ENCODE assay signal across 30 cellular contexts in the genomic region with DNA sequence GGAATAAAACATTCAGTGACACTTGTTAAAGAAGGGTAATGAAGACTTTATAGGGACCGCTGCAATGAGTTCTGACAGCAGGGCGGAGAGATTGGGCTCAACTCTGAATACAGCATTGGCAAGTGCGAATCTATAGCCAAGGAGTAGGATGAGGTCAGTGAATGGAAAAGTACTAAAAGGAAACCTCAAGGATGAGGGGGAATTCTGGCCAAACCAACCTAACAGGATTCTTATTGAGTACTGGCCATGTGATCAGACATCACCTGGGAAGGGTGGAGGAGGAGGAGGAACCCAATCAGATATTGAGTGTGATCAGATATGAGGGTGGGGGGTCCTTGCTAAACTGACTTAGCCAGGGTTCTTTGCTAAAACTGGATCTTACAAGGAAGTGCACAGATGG. TPM values are rescaled to one million over a fixed set of nuclear protein-coding genes. Genes with fewer than 3 reads are reported as not detected.
A peak's percentile ranks its signal among the peaks of the same experiment; 100 is the strongest.
DNase-seq lines count a peak whose midpoint lies in the region; ATAC-seq, FAIRE-seq and TF ChIP-seq lines count a peak whose summit lies in the region.
"Had no signal": no experiment of that assay in that cellular context is flagged by ENCODE, and none has a peak within 500 bp of the region (broad histone marks: within the 10 kb centered on the region; RNA-seq: fewer than 3 reads in every experiment).

No MANE protein-coding gene starts in this region.

- H3K4me2 ChIP-seq in GM12878 (ENCODE audit: control insufficient read depth, insufficient read depth) (peak overlapping the region; percentile 72), mesendoderm (ENCODE audit: low read length) (no peak overlapping the region)

- no peak for DNase-seq in breast epithelium (ENCODE audit: low spot score in 2 of 2)
- DNase-seq in MCF 10A (ENCODE audit: unreplicated experiment), result no peak
- no peak for DNase-seq in GM12878 (ENCODE audit: low read depth, low spot score)
- peak; percentile 36 for DNase-seq in mesendoderm
- DNase-seq in NCI-H526 treated with DMSO at 0.1 percent for 48 hours (lab: John Stamatoyannopoulos, UW), result no peak
- no peak for DNase-seq in GOT3 (lab: John Stamatoyannopoulos, UW)
- no peak for DNase-seq in DMS 273 (lab: John Stamatoyannopoulos, UW; ENCODE audit: unreplicated experiment)
- DNase-seq: activated CD4-positive, alpha-beta T cell treated with anti-CD3 and anti-CD28 coated beads, Interleukin-2, amount 50 U/mL, for 48 hours; activated CD8-positive, alpha-beta memory T cell treated with anti-CD3 and anti-CD28 coated beads, Interleukin-2, amount 50 U/mL, for 48 hours; activated effector memory CD4-positive, alpha-beta T cell treated with Interleukin-2 at 50 U/mL for 16 hours; activated naive CD8-positive, alpha-beta T cell treated with anti-CD3 and anti-CD28 coated beads, Interleukin-2, amount 10 ng/mL, durations not matched to agents 7 days and 5 days; cerebellar nuclear complex; HCEC 1CT; heart left ventricle; midbrain; NCI-H2081 treated with DMSO at 0.1 percent for 48 hours; NCI-H345; OCI-M1; ovary; SHP77; spleen; stimulated activated CD4-positive, alpha-beta T cell treated with anti-CD3 and anti-CD28 coated beads, Interleukin-4, amount 100 ng/mL, for 4 hours; stimulated activated naive CD8-positive, alpha-beta T cell treated with anti-CD3 and anti-CD28 coated beads, Interleukin-15, amount 100 ng/mL, for 72 hours; SW 1271; transverse colon had no signal

- TF ChIP-seq POLR2A in breast epithelium (IDR thresholded peaks at IDR 0.05) (no peak), GM12878 (IDR thresholded peaks at IDR 0.05; ENCODE audit: low read depth, low read length) (no peak), gastroesophageal sphincter (IDR thresholded peaks at IDR 0.05) (no peak)

- no peak overlapping the region for H4K8ac ChIP-seq in mesendoderm (ENCODE audit: low read depth, low read length)

- H3K4me3 ChIP-seq in breast epithelium (no peak overlapping the region), GM12878 (no peak overlapping the region), mesendoderm (ENCODE audit: low read length) (no peak overlapping the region), gastroesophageal sphincter (no peak overlapping the region)
- H3K4me3 ChIP-seq: heart left ventricle, ovary, right atrium auricular region, transverse colon had no signal

- H3K4me3 Mint-ChIP-seq in MCF 10A (ENCODE audit: unreplicated experiment), result no peak overlapping the region
- H3K4me3 Mint-ChIP-seq: activated naive CD8-positive, alpha-beta T cell treated with anti-CD3 and anti-CD28 coated beads, Interleukin-2, amount 10 ng/mL, durations not matched to agents 7 days and 5 days; stimulated activated naive CD8-positive, alpha-beta T cell treated with anti-CD3 and anti-CD28 coated beads, Interleukin-15, amount 100 ng/mL, for 72 hours had no signal

- H3K9me3 ChIP-seq in breast epithelium (no peaks in the 10 kb centered on the region), GM12878 (replicated peaks; ENCODE audit: control insufficient read depth, insufficient read depth, low read length) (no peaks in the 10 kb centered on the region), gastroesophageal sphincter (no peaks in the 10 kb centered on the region)
- H3K9me3 ChIP-seq: heart left ventricle, ovary, right atrium auricular region, spleen, transverse colon had no signal

- H3K18ac ChIP-seq in mesendoderm (ENCODE audit: low read length), result no peak overlapping the region

- RAD21 ChIA-PET in GM12878 (lab: Charles Lee; ENCODE audit: unreplicated experiment), result interaction anchor here (1.8 to 2.2 kb wide), 2 partner anchors 23 to 30 kb away, joined by 6 to 12 read pairs; partner anchors contain the start of gene DRAM1

- TF ChIP-seq CTCF in breast epithelium (IDR thresholded peaks at IDR 0.05) (no peak), MCF 10A (IDR thresholded peaks at IDR 0.05; ENCODE audit: unreplicated experiment) (no peak), GM12878 (IDR thresholded peaks at IDR 0.05 in 2 of 3, conservative IDR thresholded peaks at IDR 0.05 in 1 of 3; ENCODE audit: control insufficient read depth in 2 of 3, extremely low read depth in 1 of 3, insufficient read depth in 1 of 3, low read depth in 3 of 3, low read length in 3 of 3) (no peak), gastroesophageal sphincter (IDR thresholded peaks at IDR 0.05) (no peak)

- no peaks in the 10 kb centered on the region for H3K27me3 Mint-ChIP-seq in MCF 10A (ENCODE audit: insufficient read depth, unreplicated experiment)
- H3K27me3 Mint-ChIP-seq: activated naive CD8-positive, alpha-beta T cell treated with anti-CD3 and anti-CD28 coated beads, Interleukin-2, amount 10 ng/mL, durations not matched to agents 7 days and 5 days; natural killer cell treated with Interleukin-12 subunit alpha and Interleukin-12 subunit beta and Interleukin-15 and Interleukin-18, amount 100 ng/mL, for 72 hours; stimulated activated naive CD8-positive, alpha-beta T cell treated with anti-CD3 and anti-CD28 coated beads, Interleukin-15, amount 100 ng/mL, for 72 hours had no signal

- BruUV-seq in MCF 10A (replicated peaks; lab: Mats Ljungman, UMichigan), result no TSS peak
- BruUV-seq in GM12878 (replicated peaks; lab: Mats Ljungman, UMichigan), result no TSS peak

- no peaks in the 10 kb centered on the region for H3K4me1 ChIP-seq in breast epithelium
- H3K4me1 ChIP-seq in GM12878 (ENCODE audit: control insufficient read depth, insufficient read depth, low read length), result peaks cover 31% of the 10 kb centered on the region
- no peaks in the 10 kb centered on the region for H3K4me1 ChIP-seq in mesendoderm (ENCODE audit: control insufficient read depth, low read depth, low read length)
- peaks cover 0 to 5% (median 0%) of the 10 kb centered on the region in 3 donors for H3K4me1 ChIP-seq in gastroesophageal sphincter
- H3K4me1 ChIP-seq: right atrium auricular region had no signal

- H3K79me2 ChIP-seq in GM12878 (ENCODE audit: control insufficient read depth, insufficient read depth, low read length), result peaks cover 2% of the 10 kb centered on the region; the same call in 1 of the 2 replicates
- no peaks in the 10 kb centered on the region for H3K79me2 ChIP-seq in mesendoderm (ENCODE audit: control insufficient read depth, insufficient read depth, low read length)

- H2AK5ac ChIP-seq in mesendoderm (ENCODE audit: low read length), result no peak overlapping the region

- no peak overlapping the region for H3K4ac ChIP-seq in mesendoderm (ENCODE audit: low read depth, low read length)

- WGBS in GM12878 (ENCODE audit: insufficient coverage, insufficient replicate concordance, low lambda C conversion rate, missing lambda C conversion rate), result 97% methylated on average over 3 of the region's 3 CpGs
- WGBS in mesendoderm (ENCODE audit: extremely low coverage, insufficient coverage, low lambda C conversion rate), result no CpG with 5 or more reads among the region's 3 CpGs
- 100% methylated on average over 1 of the region's 3 CpGs; no CpG with 5 or more reads in 1 of the 2 donors for WGBS in gastroesophageal sphincter (ENCODE audit: low coverage in 1 of 2), 2 donors

- no peaks in the 10 kb centered on the region for H4K20me1 ChIP-seq in GM12878 (ENCODE audit: control insufficient read depth, insufficient read depth)

- TF ChIP-seq RAD21 in GM12878 (IDR thresholded peaks at IDR 0.05; ENCODE audit: insufficient read depth, low read depth, low read length), result no peak

- no peak overlapping the region for H3K27ac Mint-ChIP-seq in MCF 10A (ENCODE audit: low read depth, unreplicated experiment)
- H3K27ac Mint-ChIP-seq: activated naive CD8-positive, alpha-beta T cell treated with anti-CD3 and anti-CD28 coated beads, Interleukin-2, amount 10 ng/mL, durations not matched to agents 7 days and 5 days; stimulated activated naive CD8-positive, alpha-beta T cell treated with anti-CD3 and anti-CD28 coated beads, Interleukin-15, amount 100 ng/mL, for 72 hours had no signal

- H3K9me3 Mint-ChIP-seq in MCF 10A (ENCODE audit: unreplicated experiment), result no peaks in the 10 kb centered on the region
- H3K9me3 Mint-ChIP-seq: activated naive CD8-positive, alpha-beta T cell treated with anti-CD3 and anti-CD28 coated beads, Interleukin-2, amount 10 ng/mL, durations not matched to agents 7 days and 5 days; natural killer cell treated with Interleukin-12 subunit alpha and Interleukin-12 subunit beta and Interleukin-15 and Interleukin-18, amount 100 ng/mL, for 72 hours; stimulated activated naive CD8-positive, alpha-beta T cell treated with anti-CD3 and anti-CD28 coated beads, Interleukin-15, amount 100 ng/mL, for 72 hours had no signal

- H3K27ac ChIP-seq in breast epithelium (peak overlapping the region; percentile 48 to 55), GM12878 (ENCODE audit: control insufficient read depth, insufficient read depth) (peak overlapping the region; percentile 88), mesendoderm (ENCODE audit: low read depth, low read length) (no peak overlapping the region), gastroesophageal sphincter (no peak overlapping the region)
- H3K27ac ChIP-seq: epithelial cell of prostate, ovary, right atrium auricular region, transverse colon had no signal

- no peak overlapping the region for H4K5ac ChIP-seq in mesendoderm (ENCODE audit: low read length)

- TF ChIP-seq EP300 in GM12878 (IDR thresholded peaks at IDR 0.05; ENCODE audit: borderline replicate concordance in 1 of 2, control insufficient read depth in 1 of 2, low read depth in 2 of 2, low read length in 2 of 2), result no peak
- TF ChIP-seq EP300 in gastroesophageal sphincter (IDR thresholded peaks at IDR 0.05), result no peak

- no peak overlapping the region for H2BK120ac ChIP-seq in mesendoderm (ENCODE audit: low read depth, low read length)

- H2BK5ac ChIP-seq in mesendoderm (ENCODE audit: low read length), result no peak overlapping the region

- H3K23ac ChIP-seq in mesendoderm (ENCODE audit: low read length), result no peak overlapping the region

- no peaks in the 10 kb centered on the region for H3K36me3 Mint-ChIP-seq in MCF 10A (ENCODE audit: insufficient read depth, unreplicated experiment)
- H3K36me3 Mint-ChIP-seq: activated naive CD8-positive, alpha-beta T cell treated with anti-CD3 and anti-CD28 coated beads, Interleukin-2, amount 10 ng/mL, durations not matched to agents 7 days and 5 days; natural killer cell treated with Interleukin-12 subunit alpha and Interleukin-12 subunit beta and Interleukin-15 and Interleukin-18, amount 100 ng/mL, for 72 hours had no signal

- in situ Hi-C loops in GM12878 (cut with MboI), result no loop called here

- CTCF ChIA-PET in MCF 10A (lab: Yijun Ruan, JAX) (interaction anchor here (0.6 kb wide), 1 partner anchor 148 kb away, joined by 3 read pairs; no protein-coding TSS in a partner anchor), GM12878 (lab: Yijun Ruan, JAX) (interaction anchor here (1.8 kb wide), 1 partner anchor 9 kb away, joined by 8 read pairs; no protein-coding TSS in a partner anchor)

- H3K79me1 ChIP-seq in mesendoderm (ENCODE audit: low read length), result no peaks in the 10 kb centered on the region

- H3K27me3 ChIP-seq in breast epithelium (no peaks in the 10 kb centered on the region), GM12878 (replicated peaks in 1 of 2; ENCODE audit: control insufficient read depth in 2 of 2, insufficient read depth in 2 of 2, low read length in 1 of 2) (no peaks in the 10 kb centered on the region), mesendoderm (ENCODE audit: insufficient read depth, low read length, poor library complexity) (no peaks in the 10 kb centered on the region), gastroesophageal sphincter (no peaks in the 10 kb centered on the region)
- H3K27me3 ChIP-seq: heart left ventricle, ovary, right atrium auricular region, spleen, transverse colon had no signal

- H2BK15ac ChIP-seq in mesendoderm (replicated peaks; ENCODE audit: low read depth), result no peak overlapping the region

- no peak overlapping the region for H3K56ac ChIP-seq in mesendoderm (ENCODE audit: low read length)

- H3K36me3 ChIP-seq in breast epithelium (no peaks in the 10 kb centered on the region), GM12878 (ENCODE audit: control insufficient read depth in 2 of 2, insufficient read depth in 2 of 2, low read length in 1 of 2) (peaks cover 2 to 9% of the 10 kb centered on the region in 2 experiments), mesendoderm (ENCODE audit: control insufficient read depth, insufficient read depth, low read length) (no peaks in the 10 kb centered on the region), gastroesophageal sphincter (peaks cover 0 to 14% of the 10 kb centered on the region in 2 donors)
- H3K36me3 ChIP-seq: ovary, right atrium auricular region, transverse colon had no signal

- H3K4me1 Mint-ChIP-seq in MCF 10A (ENCODE audit: insufficient read depth, unreplicated experiment), result no peaks in the 10 kb centered on the region
- H3K4me1 Mint-ChIP-seq: activated naive CD8-positive, alpha-beta T cell treated with anti-CD3 and anti-CD28 coated beads, Interleukin-2, amount 10 ng/mL, durations not matched to agents 7 days and 5 days; stimulated activated naive CD8-positive, alpha-beta T cell treated with anti-CD3 and anti-CD28 coated beads, Interleukin-15, amount 100 ng/mL, for 72 hours had no signal

- SMC1A ChIA-PET in GM12878 (lab: Charles Lee; ENCODE audit: uncharacterized antibody, unreplicated experiment), result interaction anchor here (0.7 to 6.9 kb wide), 4 partner anchors 16 to 78 kb away, joined by 3 to 35 read pairs (median 4); partner anchors contain the start of gene GNPTAB

- no peak overlapping the region for H2AFZ ChIP-seq in GM12878 (ENCODE audit: control insufficient read depth, low read depth, low read length)

- POLR2A ChIA-PET in MCF 10A (lab: Yijun Ruan, JAX), result no interaction called here
- POLR2A ChIA-PET in GM12878 (lab: Charles Lee), result interaction anchor here (0.6 to 1.3 kb wide), 5 partner anchors 9 to 1006 kb away, joined by 3 to 6 read pairs (median 3); no protein-coding TSS in a partner anchor

- no peak for FAIRE-seq in GM12878 (lab: Jason Lieb, UNC)
- FAIRE-seq: A204.1 had no signal

- H3K9ac ChIP-seq in GM12878 (ENCODE audit: control insufficient read depth, insufficient read depth, low read length) (peak overlapping the region; percentile 22), mesendoderm (ENCODE audit: low read length) (no peak overlapping the region)

- ATAC-seq in GM12878 (no peak), gastroesophageal sphincter (no peak)
- ATAC-seq: heart left ventricle; natural killer cell treated with Interleukin-12 subunit alpha and Interleukin-12 subunit beta and Interleukin-15 and Interleukin-18, amount 100 ng/mL, for 72 hours; stimulated activated naive CD8-positive, alpha-beta T cell treated with anti-CD3 and anti-CD28 coated beads, Interleukin-15, amount 100 ng/mL, for 72 hours had no signal

- intact Hi-C loops in breast epithelium (cut with DNase I; ENCODE audit: low total_unique reads) (no loop called here), MCF 10A (cut with micrococcal nuclease) (no loop called here), GM12878 (cut with micrococcal nuclease; ENCODE audit: unreplicated experiment) (no loop called here)

RNA-seq across cellular contexts. Expression of gene DRAM1, which starts 31.0 kb away (rescaled TPM):
- total RNA-seq in breast epithelium (10 to 100 TPM; 31.2 to 32.4 (median 31.6) TPM), MCF 10A (2022) (8.7 and 10.1 TPM in 2 replicates), GM12878 (2014; rRNA removed) (34.0 and 41.1 TPM in 2 replicates), GM12878 (2014; rRNA removed; fragmentation: Illumina TruSeq; extraction: Trizol) (35.2 and 39.4 TPM in 2 replicates), GM12878 (2021) (38.7 and 41.6 TPM in 2 replicates), gastroesophageal sphincter (10 to 100 TPM; 13.2 to 29.1 (median 21.2) TPM)
- total RNA-seq in GM12878 (2013; cell fraction: nucleolus; rRNA removed), result 283 and 300 TPM in 2 replicates
- polyA plus RNA-seq in GM12878 (2011; ENCODE audit: low read depth), result 17.1 TPM
- polyA plus RNA-seq in GM12878 (2011; rRNA removed) (58.7 and 67.3 TPM in 2 replicates), GM12878 (2014; fragmentation: Illumina TruSeq; extraction: Trizol) (32.9 and 57.7 TPM in 2 replicates), GM12878 (2014; fragmentation: Nextera tagmentation; extraction: Ambion mirVana) (10 to 100 TPM; 22.4 to 34.8 TPM), GM12878 (2014; rRNA removed) (45.9 and 47.2 TPM in 2 replicates), GM12878 (2016; fragmentation: Nextera tagmentation; extraction: Ambion mirVana) (10 to 100 TPM; 89.1 to 91.5 TPM)
- polyA plus RNA-seq in GM12878 (2011; cell fraction: cytosol; rRNA removed), result 25.7 and 35.5 TPM in 2 replicates
- 22.0 and 23.4 TPM in 2 replicates for polyA plus RNA-seq in GM12878 (2011; cell fraction: nucleus; rRNA removed)
- polyA plus RNA-seq in GM12878 (2012), result 32.6 and 42.2 TPM in 2 replicates
- polyA minus RNA-seq in GM12878 (2011; rRNA and poly(A)+ RNA removed), result 76.8 and 90.8 TPM in 2 replicates
- 12.6 and 17.9 TPM in 2 replicates for polyA minus RNA-seq in GM12878 (2011; cell fraction: cytosol; rRNA and poly(A)+ RNA removed)
- 56.1 and 123 TPM in 2 replicates for polyA minus RNA-seq in GM12878 (2011; cell fraction: nucleus; rRNA and poly(A)+ RNA removed)
- 3.0 TPM for polyA plus RNA-seq in mesendoderm (2013, experiment 1 of 2)
- 3.1 TPM for polyA plus RNA-seq in mesendoderm (2013, experiment 2 of 2)

Comparison
In these comparisons a context has a peak if more than half of its experiments do, and no peak if none do; other contexts are left out.
1. H3K27ac ChIP-seq: peak in breast epithelium (2 of 2) and GM12878 (single experiment); none in mesendoderm (single experiment) and gastroesophageal sphincter (0 of 4).